ENCODE assay signal across 19 cellular contexts in genomic region chr14:49579841-49580240, GRCh38. TPM values are rescaled to one million over a fixed set of nuclear protein-coding genes. Genes with fewer than 3 reads are reported as not detected.
DNase-seq lines count a peak whose midpoint lies in the region; ATAC-seq and TF ChIP-seq lines count a peak whose summit lies in the region.
"Had no signal": no experiment of that assay in that cellular context is flagged by ENCODE, and none has a peak within 500 bp of the region (broad histone marks: within the 10 kb centered on the region; RNA-seq: fewer than 3 reads in every experiment).

No MANE protein-coding gene starts in this region.

- H3K4me3 Mint-ChIP-seq in activated CD4-positive, alpha-beta T cell treated with anti-CD3 and anti-CD28 coated beads, Interleukin-2, amount 10 ng/mL, durations not matched to agents 24 days and 14 days, result no peak overlapping the region
- H3K4me3 Mint-ChIP-seq in CD8-positive, alpha-beta memory T cell, result no peak overlapping the region
- H3K4me3 Mint-ChIP-seq in activated CD4-positive, alpha-beta memory T cell treated with anti-CD3 and anti-CD28 coated beads, Interleukin-2, amount 10 ng/mL, durations not matched to agents 7 days and 5 days, result no peak overlapping the region

- H3K27ac Mint-ChIP-seq in activated CD4-positive, alpha-beta T cell treated with anti-CD3 and anti-CD28 coated beads, Interleukin-2, amount 10 ng/mL, durations not matched to agents 24 days and 14 days, result peak overlapping the region; percentile 2
- H3K27ac Mint-ChIP-seq in CD8-positive, alpha-beta memory T cell, result peak overlapping the region in 7 of 8 donors; percentile 7 to 78 (median 36)
- H3K27ac Mint-ChIP-seq in activated CD4-positive, alpha-beta memory T cell treated with anti-CD3 and anti-CD28 coated beads, Interleukin-2, amount 10 ng/mL, durations not matched to agents 7 days and 5 days, result peak overlapping the region; percentile 23

- H3K18ac ChIP-seq in neuronal stem cell (ENCODE audit: low read length), result no peak overlapping the region

- H3K4ac ChIP-seq in neuronal stem cell (ENCODE audit: low read length), result no peak overlapping the region

- no peak overlapping the region for H3K27ac ChIP-seq in CD8-positive, alpha-beta memory T cell (ENCODE audit: low read depth, low read length)
- no peak overlapping the region for H3K27ac ChIP-seq in neuronal stem cell (replicated peaks; ENCODE audit: low read length)
- H3K27ac ChIP-seq: BLaER1 treated with 17β-estradiol and CSF1 and Interleukin-3, amounts not matched to agents 10 nM and 100 nM; upper lobe of right lung had no signal

- no peak overlapping the region for H2AFZ ChIP-seq in neuronal stem cell (ENCODE audit: low read length)

- H3K23ac ChIP-seq in neuronal stem cell (ENCODE audit: low read depth, low read length, poor library complexity), result no peak overlapping the region

- no peaks in the 10 kb centered on the region for H3K27me3 ChIP-seq in CD8-positive, alpha-beta memory T cell (ENCODE audit: insufficient read depth, low read length, poor library complexity, severe bottlenecking)
- H3K27me3 ChIP-seq in neuronal stem cell (ENCODE audit: control insufficient read depth in 3 of 3, insufficient read depth in 3 of 3, low read depth in 1 of 3, low read length in 3 of 3), result no peaks in the 10 kb centered on the region
- H3K27me3 ChIP-seq: BLaER1 treated with 17β-estradiol and CSF1 and Interleukin-3, amounts not matched to agents 10 nM and 100 nM; upper lobe of right lung had no signal

- peaks cover 20% of the 10 kb centered on the region for H3K36me3 ChIP-seq in CD8-positive, alpha-beta memory T cell (ENCODE audit: insufficient read depth, low read length)
- H3K36me3 ChIP-seq in mucosa of descending colon (ENCODE audit: low read depth) (no peaks in the 10 kb centered on the region), neuronal stem cell (replicated peaks in 1 of 2; ENCODE audit: control insufficient read depth in 2 of 2, insufficient read depth in 2 of 2, low read length in 2 of 2) (peaks cover 23 to 81% of the 10 kb centered on the region in 2 donors)

- no peak overlapping the region for H2BK5ac ChIP-seq in neuronal stem cell (ENCODE audit: low read length)

- H3K4me1 Mint-ChIP-seq in activated CD4-positive, alpha-beta T cell treated with anti-CD3 and anti-CD28 coated beads, Interleukin-2, amount 10 ng/mL, durations not matched to agents 24 days and 14 days, result peaks cover 44% of the 10 kb centered on the region
- peaks cover 54 to 67% (median 59%) of the 10 kb centered on the region in 3 donors for H3K4me1 Mint-ChIP-seq in CD8-positive, alpha-beta memory T cell
- peaks cover 65% of the 10 kb centered on the region for H3K4me1 Mint-ChIP-seq in activated CD4-positive, alpha-beta memory T cell treated with anti-CD3 and anti-CD28 coated beads, Interleukin-2, amount 10 ng/mL, durations not matched to agents 7 days and 5 days

- WGBS in neuronal stem cell (ENCODE audit: extremely low coverage in 2 of 2, insufficient read length in 2 of 2, insufficient replicate concordance in 1 of 2), 2 donors, result no CpG with 5 or more reads among the region's 2 CpGs

- no peak overlapping the region for H4K91ac ChIP-seq in neuronal stem cell (ENCODE audit: low read depth, low read length, poor library complexity)

- H3K4me3 ChIP-seq in CD8-positive, alpha-beta memory T cell (ENCODE audit: low read length), result no peak overlapping the region
- H3K4me3 ChIP-seq in mucosa of descending colon (no peak overlapping the region), neuronal stem cell (ENCODE audit: low read length in 2 of 2) (no peak overlapping the region)
- H3K4me3 ChIP-seq: BLaER1 treated with 17β-estradiol and CSF1 and Interleukin-3, amounts not matched to agents 10 nM and 100 nM; HAP-1; upper lobe of right lung had no signal

- TF ChIP-seq CTCF in mucosa of descending colon (IDR thresholded peaks at IDR 0.05), result no peak

- peak; percentile 20 for ATAC-seq in mucosa of descending colon
- ATAC-seq: activated naive CD4-positive, alpha-beta T cell treated with anti-CD3 and anti-CD28 coated beads, Interleukin-2, amount 50 U/mL, for 72 hours; upper lobe of right lung had no signal

- no peaks in the 10 kb centered on the region for H3K9me3 Mint-ChIP-seq in activated CD4-positive, alpha-beta T cell treated with anti-CD3 and anti-CD28 coated beads, Interleukin-2, amount 10 ng/mL, durations not matched to agents 24 days and 14 days
- no peaks in the 10 kb centered on the region for H3K9me3 Mint-ChIP-seq in CD8-positive, alpha-beta memory T cell
- H3K9me3 Mint-ChIP-seq in activated CD4-positive, alpha-beta memory T cell treated with anti-CD3 and anti-CD28 coated beads, Interleukin-2, amount 10 ng/mL, durations not matched to agents 7 days and 5 days, result no peaks in the 10 kb centered on the region
- H3K9me3 Mint-ChIP-seq: activated naive CD4-positive, alpha-beta T cell treated with anti-CD3 and anti-CD28 coated beads, Interleukin-2, amount 50 U/mL, for 72 hours; brain had no signal

- peaks cover 70% of the 10 kb centered on the region for H3K36me3 Mint-ChIP-seq in activated CD4-positive, alpha-beta T cell treated with anti-CD3 and anti-CD28 coated beads, Interleukin-2, amount 10 ng/mL, durations not matched to agents 24 days and 14 days (ENCODE audit: low read depth)
- H3K36me3 Mint-ChIP-seq in CD8-positive, alpha-beta memory T cell, result peaks cover 3 to 65% (median 25%) of the 10 kb centered on the region in 3 donors
- H3K36me3 Mint-ChIP-seq in activated CD4-positive, alpha-beta memory T cell treated with anti-CD3 and anti-CD28 coated beads, Interleukin-2, amount 10 ng/mL, durations not matched to agents 7 days and 5 days (ENCODE audit: low read depth), result peaks cover 74% of the 10 kb centered on the region

- H2BK12ac ChIP-seq in neuronal stem cell (ENCODE audit: low read length), result no peak overlapping the region

- no peak overlapping the region for H2BK120ac ChIP-seq in neuronal stem cell (ENCODE audit: low read depth, low read length)

- intact Hi-C loops in activated CD4-positive, alpha-beta T cell treated with anti-CD3 and anti-CD28 coated beads, Interleukin-2, amount 10 ng/mL, durations not matched to agents 24 days and 14 days (cut with micrococcal nuclease), result loop anchor here (10.0 kb wide), 1 partner anchor 1515 kb away; the partner anchor contains the start of gene TRIM9
- intact Hi-C loops in mucosa of descending colon (cut with DNase I, micrococcal nuclease) (no loop called here), cardiac septum (cut with DNase I) (no loop called here)

- H3K4me2 ChIP-seq in neuronal stem cell (ENCODE audit: insufficient read depth, low read length, poor library complexity, severe bottlenecking), result no peak overlapping the region

- peaks cover 36% of the 10 kb centered on the region for H3K4me1 ChIP-seq in CD8-positive, alpha-beta memory T cell (ENCODE audit: insufficient read depth, low read length)
- H3K4me1 ChIP-seq in mucosa of descending colon (ENCODE audit: low read depth) (peaks cover 14% of the 10 kb centered on the region), neuronal stem cell (ENCODE audit: control insufficient read depth in 2 of 2, insufficient read depth in 1 of 2, low read depth in 1 of 2, low read length in 2 of 2) (peaks cover 7% of the 10 kb centered on the region in 2 donors)

- no peak overlapping the region for H2AK5ac ChIP-seq in neuronal stem cell (ENCODE audit: low read depth, low read length)

- no peaks in the 10 kb centered on the region for H3K79me1 ChIP-seq in neuronal stem cell (ENCODE audit: low read depth, low read length)

- H3K14ac ChIP-seq in neuronal stem cell (ENCODE audit: low read length), result no peak overlapping the region

- H2BK15ac ChIP-seq in neuronal stem cell (ENCODE audit: low read length), result no peak overlapping the region

- DNase-seq in activated CD4-positive, alpha-beta T cell treated with anti-CD3 and anti-CD28 coated beads, Interleukin-2, amount 10 ng/mL, durations not matched to agents 24 days and 14 days, result no peak
- no peak for DNase-seq in activated CD4-positive, alpha-beta T cell treated with anti-CD3 and anti-CD28 coated beads for 4 hours
- no peak for DNase-seq in CD8-positive, alpha-beta memory T cell
- DNase-seq in activated CD4-positive, alpha-beta memory T cell treated with anti-CD3 and anti-CD28 coated beads, Interleukin-2, amount 10 ng/mL, durations not matched to agents 7 days and 5 days, result no peak
- DNase-seq in mucosa of descending colon (no peak), neuronal stem cell (ENCODE audit: low spot score) (no peak), cardiac septum (ENCODE audit: low spot score) (no peak)
- DNase-seq in stimulated activated CD4-positive, alpha-beta T cell treated with anti-CD3 and anti-CD28 coated beads, Interleukin-2, amount 100 ng/mL, for 24 hours, result no peak
- DNase-seq: activated CD8-positive, alpha-beta memory T cell treated with anti-CD3 and anti-CD28 coated beads, Interleukin-2, amount 50 U/mL, for 4 hours; DMS153; kidney; mammary epithelial cell; NCI-H69; stimulated activated CD4-positive, alpha-beta T cell treated with anti-CD3 and anti-CD28 coated beads, Interleukin-2, amount 100 ng/mL, for 48 hours; upper lobe of right lung had no signal

- no peak overlapping the region for H3K9ac ChIP-seq in neuronal stem cell (ENCODE audit: low read depth, low read length, poor library complexity)
- H3K9ac ChIP-seq: BLaER1 treated with 17β-estradiol and CSF1 and Interleukin-3, amounts not matched to agents 10 nM and 100 nM had no signal

- H4K8ac ChIP-seq in neuronal stem cell (ENCODE audit: low read depth, low read length), result no peak overlapping the region

- no peaks in the 10 kb centered on the region for H3K27me3 Mint-ChIP-seq in activated CD4-positive, alpha-beta T cell treated with anti-CD3 and anti-CD28 coated beads, Interleukin-2, amount 10 ng/mL, durations not matched to agents 24 days and 14 days
- no peaks in the 10 kb centered on the region for H3K27me3 Mint-ChIP-seq in CD8-positive, alpha-beta memory T cell
- H3K27me3 Mint-ChIP-seq in activated CD4-positive, alpha-beta memory T cell treated with anti-CD3 and anti-CD28 coated beads, Interleukin-2, amount 10 ng/mL, durations not matched to agents 7 days and 5 days, result no peaks in the 10 kb centered on the region

- CTCF ChIA-PET in CD8-positive, alpha-beta memory T cell (lab: Charles Lee), result no interaction called here
- CTCF ChIA-PET in activated CD4-positive, alpha-beta memory T cell treated with anti-CD3 and anti-CD28 coated beads, Interleukin-2, amount 10 ng/mL, durations not matched to agents 7 days and 5 days (lab: Charles Lee), result interaction anchor here (0.8 to 1.3 kb wide), 2 partner anchors 82 to 272 kb away, joined by 3 read pairs; partner anchors contain the start of gene NEMF

- H3K9me3 ChIP-seq in CD8-positive, alpha-beta memory T cell (ENCODE audit: low read length), result no peaks in the 10 kb centered on the region
- no peaks in the 10 kb centered on the region for H3K9me3 ChIP-seq in mucosa of descending colon
- H3K9me3 ChIP-seq in neuronal stem cell (replicated peaks in 1 of 2; ENCODE audit: control insufficient read depth in 2 of 2, insufficient read depth in 1 of 2, low read depth in 1 of 2, low read length in 2 of 2), result no peaks in the 10 kb centered on the region
- H3K9me3 ChIP-seq: BLaER1 treated with 17β-estradiol and CSF1 and Interleukin-3, amounts not matched to agents 10 nM and 100 nM; HAP-1; upper lobe of right lung had no signal

- POLR2A ChIA-PET in CD8-positive, alpha-beta memory T cell (lab: Charles Lee), result no interaction called here
- POLR2A ChIA-PET in activated CD4-positive, alpha-beta memory T cell treated with anti-CD3 and anti-CD28 coated beads, Interleukin-2, amount 10 ng/mL, durations not matched to agents 7 days and 5 days (lab: Charles Lee), result interaction anchor here (1.2 to 9.3 kb wide), 2 partner anchors 18 to 54 kb away, joined by 4 to 243 read pairs; partner anchors contain the start of gene LRR1

RNA-seq across cellular contexts. Expression of gene RPS29, which starts 6.3 kb away (rescaled TPM):
- 1,960 and 2,033 TPM in 2 replicates for total RNA-seq in activated CD4-positive, alpha-beta T cell treated with anti-CD3 and anti-CD28 coated beads, Interleukin-2, amount 10 ng/mL, durations not matched to agents 24 days and 14 days
- total RNA-seq in CD8-positive, alpha-beta memory T cell, result 1,000 to 10,000 TPM; 1,908 to 2,102 TPM
- polyA plus RNA-seq in CD8-positive, alpha-beta memory T cell, result 8,830 TPM
- total RNA-seq in activated CD4-positive, alpha-beta memory T cell treated with anti-CD3 and anti-CD28 coated beads, Interleukin-2, amount 10 ng/mL, durations not matched to agents 7 days and 5 days, result 1,000 to 10,000 TPM; 1,659 to 1,700 TPM
- total RNA-seq in mucosa of descending colon (1,000 to 10,000 TPM; 1,102 to 1,301 (median 1,154) TPM), cardiac septum (612 TPM)
- polyA plus RNA-seq in neuronal stem cell (2013, experiment 1 of 2), result 16,171 TPM
- polyA plus RNA-seq in neuronal stem cell (2013, experiment 2 of 2), result 16,443 TPM

RNA-seq across cellular contexts. Expression of gene LRR1, which starts 18.9 kb away (rescaled TPM):
- total RNA-seq in activated CD4-positive, alpha-beta T cell treated with anti-CD3 and anti-CD28 coated beads, Interleukin-2, amount 10 ng/mL, durations not matched to agents 24 days and 14 days, result 47.7 and 50.4 TPM in 2 replicates
- total RNA-seq in CD8-positive, alpha-beta memory T cell, result 10 to 100 TPM; 51.1 to 52.2 TPM
- polyA plus RNA-seq in CD8-positive, alpha-beta memory T cell, result 13.0 TPM
- total RNA-seq in activated CD4-positive, alpha-beta memory T cell treated with anti-CD3 and anti-CD28 coated beads, Interleukin-2, amount 10 ng/mL, durations not matched to agents 7 days and 5 days, result 10 to 100 TPM; 48.7 to 53.2 TPM
- total RNA-seq in mucosa of descending colon (10 to 100 TPM; 15.3 to 19.7 (median 17.5) TPM), cardiac septum (4.7 TPM)
- 23.7 TPM for polyA plus RNA-seq in neuronal stem cell (2013, experiment 1 of 2)
- polyA plus RNA-seq in neuronal stem cell (2013, experiment 2 of 2), result 23.4 TPM

RNA-seq across cellular contexts. Expression of gene RPL36AL, which starts 40.6 kb away (rescaled TPM):
- 221 and 229 TPM in 2 replicates for total RNA-seq in activated CD4-positive, alpha-beta T cell treated with anti-CD3 and anti-CD28 coated beads, Interleukin-2, amount 10 ng/mL, durations not matched to agents 24 days and 14 days
- 100 to 1,000 TPM; 236 to 273 TPM for total RNA-seq in CD8-positive, alpha-beta memory T cell
- polyA plus RNA-seq in CD8-positive, alpha-beta memory T cell, result 709 TPM
- total RNA-seq in activated CD4-positive, alpha-beta memory T cell treated with anti-CD3 and anti-CD28 coated beads, Interleukin-2, amount 10 ng/mL, durations not matched to agents 7 days and 5 days, result 100 to 1,000 TPM; 320 to 330 TPM
- total RNA-seq in mucosa of descending colon, result 100 to 1,000 TPM; 146 to 197 (median 178) TPM
- 374 TPM for polyA plus RNA-seq in neuronal stem cell (2013, experiment 1 of 2)
- 373 TPM for polyA plus RNA-seq in neuronal stem cell (2013, experiment 2 of 2)
- total RNA-seq in cardiac septum, result 135 TPM

RNA-seq across cellular contexts. Expression of gene MGAT2, which starts 40.8 kb away (rescaled TPM):
- total RNA-seq in activated CD4-positive, alpha-beta T cell treated with anti-CD3 and anti-CD28 coated beads, Interleukin-2, amount 10 ng/mL, durations not matched to agents 24 days and 14 days, result 45.6 and 48.5 TPM in 2 replicates
- total RNA-seq in CD8-positive, alpha-beta memory T cell, result 10 to 100 TPM; 57.7 to 60.2 TPM
- 49.1 TPM for polyA plus RNA-seq in CD8-positive, alpha-beta memory T cell
- total RNA-seq in activated CD4-positive, alpha-beta memory T cell treated with anti-CD3 and anti-CD28 coated beads, Interleukin-2, amount 10 ng/mL, durations not matched to agents 7 days and 5 days, result 10 to 100 TPM; 82.7 to 86.5 TPM
- total RNA-seq in mucosa of descending colon (10 to 100 TPM; 28.7 to 64.5 (median 34.6) TPM), cardiac septum (20.0 TPM)
- polyA plus RNA-seq in neuronal stem cell (2013, experiment 1 of 2), result 19.5 TPM
- 19.8 TPM for polyA plus RNA-seq in neuronal stem cell (2013, experiment 2 of 2)

RNA-seq across cellular contexts. Expression of gene DNAAF2, which starts 55.2 kb away (rescaled TPM):
- total RNA-seq in activated CD4-positive, alpha-beta T cell treated with anti-CD3 and anti-CD28 coated beads, Interleukin-2, amount 10 ng/mL, durations not matched to agents 24 days and 14 days, result 12.3 and 12.5 TPM in 2 replicates
- 10 to 100 TPM; 17.6 to 18.2 TPM for total RNA-seq in CD8-positive, alpha-beta memory T cell
- polyA plus RNA-seq in CD8-positive, alpha-beta memory T cell, result 21.7 TPM
- 1 to 10 TPM; 7.4 to 7.5 TPM for total RNA-seq in activated CD4-positive, alpha-beta memory T cell treated with anti-CD3 and anti-CD28 coated beads, Interleukin-2, amount 10 ng/mL, durations not matched to agents 7 days and 5 days
- total RNA-seq in mucosa of descending colon, result 1 to 10 TPM; 6.6 to 8.8 (median 6.8) TPM
- 17.1 TPM for polyA plus RNA-seq in neuronal stem cell (2013, experiment 1 of 2)
- 17.1 TPM for polyA plus RNA-seq in neuronal stem cell (2013, experiment 2 of 2)
- 4.8 TPM for total RNA-seq in cardiac septum
